8 cellular contexts compared by ENCODE assay signal in the genomic region with DNA sequence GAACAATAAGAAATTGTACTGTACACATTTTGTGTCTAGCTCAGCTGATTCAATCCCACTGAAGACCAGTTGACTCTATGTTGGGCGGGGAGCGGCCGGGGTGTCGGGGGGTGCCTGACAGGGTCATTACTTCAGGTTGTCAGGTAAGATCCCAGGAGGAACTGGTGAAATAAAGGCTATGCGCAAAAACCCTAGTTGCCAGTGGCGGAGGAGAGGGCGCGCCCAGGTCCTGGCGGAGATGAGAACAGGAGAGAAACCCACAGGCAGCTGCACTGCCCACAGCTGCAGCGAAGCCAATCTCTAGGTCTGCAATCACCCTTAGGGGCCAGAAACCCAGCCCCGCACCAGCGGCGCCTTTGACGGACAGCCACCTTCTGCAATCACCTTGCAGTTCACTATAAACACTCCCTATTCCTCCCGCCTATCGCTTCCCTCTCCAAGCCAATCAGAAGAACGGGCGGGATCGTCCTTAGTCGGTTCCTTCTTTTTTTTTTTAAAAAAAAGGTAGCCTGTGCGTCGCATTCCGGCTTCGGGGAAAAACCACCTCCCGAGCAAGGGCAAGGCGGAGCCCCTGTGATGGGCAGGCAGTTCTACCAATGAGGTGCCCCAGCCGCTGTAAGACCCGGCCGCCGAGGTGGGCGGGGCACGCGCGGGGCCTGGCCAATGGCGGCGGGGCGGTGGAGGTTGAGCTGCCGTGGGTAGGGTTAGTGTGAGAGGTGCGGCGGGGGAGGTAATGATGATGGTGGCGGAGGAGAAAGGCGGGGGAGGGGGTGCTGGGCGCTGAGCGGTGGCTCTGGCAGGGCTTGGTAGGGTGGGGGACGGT. TPM values are rescaled to one million over a fixed set of nuclear protein-coding genes. Genes with fewer than 3 reads are reported as not detected.
DNase-seq lines count a peak whose midpoint lies in the region; ATAC-seq and TF ChIP-seq lines count a peak whose summit lies in the region.

Gene EHBP1 (plus strand): TSS at position 707 of the 823 bp plus-strand sequence. CDS start 1,479 bp downstream, outside the sequence.

- peak within 1 kb of the TSS; percentile 74 for H3K27ac Mint-ChIP-seq in activated naive CD8-positive, alpha-beta T cell treated with anti-CD3 and anti-CD28 coated beads, Interleukin-2, amount 50 U/mL, for 24 hours

- no peaks in the 10 kb centered on the region for H3K27me3 Mint-ChIP-seq in activated naive CD8-positive, alpha-beta T cell treated with anti-CD3 and anti-CD28 coated beads, Interleukin-2, amount 50 U/mL, for 24 hours

- intact Hi-C loops in Right ventricle myocardium inferior (cut with DNase I) (loop anchor here (1.0 to 10.0 kb wide), 3 partner anchors 70 to 248 kb away; no protein-coding TSS in a partner anchor), ovary (cut with DNase I) (loop anchor here in 2 of 4 donors (5.0 to 10.0 kb wide), 2 partner anchors 200 to 238 kb away; partner anchors contain the start of gene TMEM17 (in 1 of the 2)), thyroid gland (cut with DNase I) (loop anchor here (10.0 kb wide), 1 partner anchor 240 kb away; no protein-coding TSS in a partner anchor)

- peak; percentile 96 for ATAC-seq in HG02763 (IDR thresholded peaks at IDR 0.05; ENCODE audit: unreplicated experiment)
- peak; percentile 96 for ATAC-seq in activated naive CD8-positive, alpha-beta T cell treated with anti-CD3 and anti-CD28 coated beads, Interleukin-2, amount 50 U/mL, for 24 hours
- peak; percentile 99 for ATAC-seq in Right ventricle myocardium inferior

- H3K9me3 ChIP-seq in ovary (no peaks in the 10 kb centered on the region), thyroid gland (no peaks in the 10 kb centered on the region)

- TF ChIP-seq CTCF in GM12865 (IDR thresholded peaks at IDR 0.05; ENCODE audit: insufficient read depth, low read depth, low read length, missing control alignments) (no peak), ovary (IDR thresholded peaks at IDR 0.05) (no peak), thyroid gland (IDR thresholded peaks at IDR 0.05) (no peak)

- H3K27ac ChIP-seq in ovary (peak within 1 kb of the TSS; percentile 93 to 97), thyroid gland (peak within 1 kb of the TSS; percentile 80 to 91 (median 91))

- WGBS in ovary, 3 donors: 0 to 1% (median 0%) methylated on average over 40 to 45 of the region's 45 CpGs
- 0 to 1% methylated on average over 34 to 35 of the region's 45 CpGs for WGBS in thyroid gland, 2 donors

- peaks cover 6% of the 10 kb centered on the region for H3K4me1 ChIP-seq in ovary (ENCODE audit: insufficient read depth)
- peaks cover 22 to 27% of the 10 kb centered on the region in 2 donors for H3K4me1 ChIP-seq in thyroid gland

- H3K27me3 ChIP-seq in ovary: no peaks in the 10 kb centered on the region
- no peaks in the 10 kb centered on the region for H3K27me3 ChIP-seq in thyroid gland

- H3K4me3 ChIP-seq in GM12865 (ENCODE audit: low read depth, low read length) (peak within 1 kb of the TSS; percentile 71), ovary (peak within 1 kb of the TSS; percentile 98), thyroid gland (replicated peaks in 1 of 3) (peak within 1 kb of the TSS; percentile 5 to 89 (median 87))

- peaks cover 15% of the 10 kb centered on the region for H3K36me3 Mint-ChIP-seq in activated naive CD8-positive, alpha-beta T cell treated with anti-CD3 and anti-CD28 coated beads, Interleukin-2, amount 50 U/mL, for 24 hours (ENCODE audit: low read depth)

- DNase-seq in GM12865 (ENCODE audit: low read depth) (peak; percentile 100), NCI-H1417 treated with DMSO at 0.1 percent for 48 hours (lab: John Stamatoyannopoulos, UW) (peak; percentile 99), SW480 (ENCODE audit: low spot score) (peak; percentile 100), Right ventricle myocardium inferior (ENCODE audit: missing footprints) (peak; percentile 99), ovary (peak; percentile 99 to 100 (median 100)), thyroid gland (peak; percentile 99)
- DNase-seq in activated naive CD8-positive, alpha-beta T cell treated with anti-CD3 and anti-CD28 coated beads, Interleukin-2, amount 50 U/mL, for 24 hours: peak; percentile 98

- peak within 1 kb of the TSS; percentile 85 for H3K4me3 Mint-ChIP-seq in activated naive CD8-positive, alpha-beta T cell treated with anti-CD3 and anti-CD28 coated beads, Interleukin-2, amount 50 U/mL, for 24 hours

- no peaks in the 10 kb centered on the region for H3K9me3 Mint-ChIP-seq in activated naive CD8-positive, alpha-beta T cell treated with anti-CD3 and anti-CD28 coated beads, Interleukin-2, amount 50 U/mL, for 24 hours

- peaks cover 32% of the 10 kb centered on the region for H3K4me1 Mint-ChIP-seq in activated naive CD8-positive, alpha-beta T cell treated with anti-CD3 and anti-CD28 coated beads, Interleukin-2, amount 50 U/mL, for 24 hours

- peak; percentile 47 for TF ChIP-seq EP300 in ovary (IDR thresholded peaks at IDR 0.05)

- no peaks in the 10 kb centered on the region for H3K36me3 ChIP-seq in ovary
- no peaks in the 10 kb centered on the region for H3K36me3 ChIP-seq in thyroid gland

- TF ChIP-seq POLR2A in ovary (IDR thresholded peaks at IDR 0.05) (peak; percentile 60), thyroid gland (IDR thresholded peaks at IDR 0.05) (peak in 1 of 2 donors; percentile 97)

RNA-seq across cellular contexts. Expression of gene EHBP1, which starts in this region (rescaled TPM):
- total RNA-seq in Right ventricle myocardium inferior (25.7 TPM), ovary (100 to 1,000 TPM in 6 of 7 donors, 10 to 100 TPM in 1; 56.3 to 185 (median 138) TPM), thyroid gland (10 to 100 TPM; 49.9 to 68.8 (median 57.0) TPM)
- polyA plus RNA-seq in ovary: 10 to 100 TPM; 63.8 to 68.6 TPM

Comparison
In these comparisons a context has a peak if more than half of its experiments do, and no peak if none do; other contexts are left out.
1. Peak in every context shown above with its lines: DNase-seq, ATAC-seq, H3K4me3 ChIP-seq and H3K27ac ChIP-seq.